8 cellular contexts compared by ENCODE assay signal in genomic region chr9:104682642-104683041, GRCh38. TPM values are rescaled to one million over a fixed set of nuclear protein-coding genes. Genes with fewer than 3 reads are reported as not detected.
DNase-seq lines count a peak whose midpoint lies in the region; ATAC-seq, FAIRE-seq and TF ChIP-seq lines count a peak whose summit lies in the region.

No MANE protein-coding gene starts in this region.

- H4K20me1 ChIP-seq in DOHH2 (ENCODE audit: control insufficient read depth, insufficient read depth, low read depth, low read length): no peaks in the 10 kb centered on the region

- WGBS in sigmoid colon, 2 donors: 5 to 21% methylated on average over 3 of the region's 3 CpGs
- 13% methylated on average over 3 of the region's 3 CpGs for WGBS in suprapubic skin

- no peak for TF ChIP-seq POLR2A in sigmoid colon (IDR thresholded peaks at IDR 0.05)
- no peak for TF ChIP-seq POLR2A in suprapubic skin (IDR thresholded peaks at IDR 0.05)

- no peaks in the 10 kb centered on the region for H3K9me2 ChIP-seq in DOHH2 (replicated peaks; ENCODE audit: control insufficient read depth, low read length)

- H3K4me3 ChIP-seq in DOHH2 (ENCODE audit: low read length) (no peak overlapping the region), sigmoid colon (no peak overlapping the region), suprapubic skin (no peak overlapping the region)

- intact Hi-C loops in sigmoid colon (cut with DNase I): no loop called here

- H3K4me3 Mint-ChIP-seq in activated naive CD8-positive, alpha-beta T cell treated with anti-CD3 and anti-CD28 coated beads, Interleukin-2, amount 50 U/mL, for 24 hours: no peak overlapping the region

- H3K36me3 ChIP-seq in DOHH2 (ENCODE audit: control insufficient read depth, low read length): no peaks in the 10 kb centered on the region
- no peaks in the 10 kb centered on the region for H3K36me3 ChIP-seq in sigmoid colon
- H3K36me3 ChIP-seq in suprapubic skin: no peaks in the 10 kb centered on the region

- H3K27ac ChIP-seq in DOHH2 (ENCODE audit: low read depth, low read length): no peak overlapping the region
- no peak overlapping the region for H3K27ac ChIP-seq in sigmoid colon
- no peak overlapping the region for H3K27ac ChIP-seq in suprapubic skin

- H3K27me3 ChIP-seq in DOHH2 (ENCODE audit: control insufficient read depth, low read length): 0 out of 2 replicates have a peak, but pooled peaks cover 5% of the 10 kb centered on the region
- no peaks in the 10 kb centered on the region for H3K27me3 ChIP-seq in sigmoid colon
- no peaks in the 10 kb centered on the region for H3K27me3 ChIP-seq in suprapubic skin

- ATAC-seq in GM19452 (IDR thresholded peaks at IDR 0.05; ENCODE audit: unreplicated experiment): peak; percentile 63
- ATAC-seq in HG03432 (IDR thresholded peaks at IDR 0.05; ENCODE audit: unreplicated experiment): peak; percentile 79
- peak; percentile 43 for ATAC-seq in activated naive CD8-positive, alpha-beta T cell treated with anti-CD3 and anti-CD28 coated beads, Interleukin-2, amount 50 U/mL, for 24 hours

- H3K4me1 Mint-ChIP-seq in activated naive CD8-positive, alpha-beta T cell treated with anti-CD3 and anti-CD28 coated beads, Interleukin-2, amount 50 U/mL, for 24 hours: peaks cover 2% of the 10 kb centered on the region

- H3K27me3 Mint-ChIP-seq in activated naive CD8-positive, alpha-beta T cell treated with anti-CD3 and anti-CD28 coated beads, Interleukin-2, amount 50 U/mL, for 24 hours: no peaks in the 10 kb centered on the region

- H3F3A ChIP-seq in DOHH2 (ENCODE audit: control insufficient read depth, insufficient read depth): no peaks in the 10 kb centered on the region

- peak; percentile 97 for FAIRE-seq in islet of Langerhans (lab: Jason Lieb, UNC)

- TF ChIP-seq EP300 in sigmoid colon (IDR thresholded peaks at IDR 0.05) (no peak), suprapubic skin (IDR thresholded peaks at IDR 0.05) (no peak)

- H3K9me3 Mint-ChIP-seq in activated naive CD8-positive, alpha-beta T cell treated with anti-CD3 and anti-CD28 coated beads, Interleukin-2, amount 50 U/mL, for 24 hours: no peaks in the 10 kb centered on the region

- DNase-seq in NCI-H226 (peak; percentile 26), sigmoid colon (no peak), suprapubic skin (ENCODE audit: low spot score in 2 of 2) (no peak)
- no peak for DNase-seq in activated naive CD8-positive, alpha-beta T cell treated with anti-CD3 and anti-CD28 coated beads, Interleukin-2, amount 50 U/mL, for 24 hours

- peak; percentile 55 for TF ChIP-seq CTCF in DOHH2 (IDR thresholded peaks at IDR 0.05; ENCODE audit: low read depth, low read length, poor library complexity, severe bottlenecking)
- TF ChIP-seq CTCF in sigmoid colon (IDR thresholded peaks at IDR 0.05): no peak
- TF ChIP-seq CTCF in suprapubic skin (IDR thresholded peaks at IDR 0.05): no peak

- H3K36me3 Mint-ChIP-seq in activated naive CD8-positive, alpha-beta T cell treated with anti-CD3 and anti-CD28 coated beads, Interleukin-2, amount 50 U/mL, for 24 hours (ENCODE audit: low read depth): no peaks in the 10 kb centered on the region

- H3K4me1 ChIP-seq in DOHH2 (ENCODE audit: control insufficient read depth, low read length): peaks cover 8% of the 10 kb centered on the region
- no peaks in the 10 kb centered on the region for H3K4me1 ChIP-seq in sigmoid colon
- no peaks in the 10 kb centered on the region for H3K4me1 ChIP-seq in suprapubic skin

- 0 out of 2 replicates have a peak overlapping the region, but pooled peaks have one; percentile 10 for H3K4me2 ChIP-seq in DOHH2 (ENCODE audit: low read length)

- H3K27ac Mint-ChIP-seq in activated naive CD8-positive, alpha-beta T cell treated with anti-CD3 and anti-CD28 coated beads, Interleukin-2, amount 50 U/mL, for 24 hours: no peak overlapping the region

- H3K9me3 ChIP-seq in DOHH2 (ENCODE audit: control insufficient read depth, insufficient read depth, low read length) (no peaks in the 10 kb centered on the region), sigmoid colon (no peaks in the 10 kb centered on the region), suprapubic skin (no peaks in the 10 kb centered on the region)

- H3K79me2 ChIP-seq in DOHH2 (ENCODE audit: control insufficient read depth, low read length): no peaks in the 10 kb centered on the region

RNA-seq across cellular contexts. Expression of gene OR13D1, which starts 11.7 kb away (rescaled TPM):
- not detected for total RNA-seq in sigmoid colon
- polyA plus RNA-seq in sigmoid colon: not detected
- not detected for total RNA-seq in suprapubic skin
